Comparison of ENCODE assay signal across 9 cellular contexts in the genomic region with DNA sequence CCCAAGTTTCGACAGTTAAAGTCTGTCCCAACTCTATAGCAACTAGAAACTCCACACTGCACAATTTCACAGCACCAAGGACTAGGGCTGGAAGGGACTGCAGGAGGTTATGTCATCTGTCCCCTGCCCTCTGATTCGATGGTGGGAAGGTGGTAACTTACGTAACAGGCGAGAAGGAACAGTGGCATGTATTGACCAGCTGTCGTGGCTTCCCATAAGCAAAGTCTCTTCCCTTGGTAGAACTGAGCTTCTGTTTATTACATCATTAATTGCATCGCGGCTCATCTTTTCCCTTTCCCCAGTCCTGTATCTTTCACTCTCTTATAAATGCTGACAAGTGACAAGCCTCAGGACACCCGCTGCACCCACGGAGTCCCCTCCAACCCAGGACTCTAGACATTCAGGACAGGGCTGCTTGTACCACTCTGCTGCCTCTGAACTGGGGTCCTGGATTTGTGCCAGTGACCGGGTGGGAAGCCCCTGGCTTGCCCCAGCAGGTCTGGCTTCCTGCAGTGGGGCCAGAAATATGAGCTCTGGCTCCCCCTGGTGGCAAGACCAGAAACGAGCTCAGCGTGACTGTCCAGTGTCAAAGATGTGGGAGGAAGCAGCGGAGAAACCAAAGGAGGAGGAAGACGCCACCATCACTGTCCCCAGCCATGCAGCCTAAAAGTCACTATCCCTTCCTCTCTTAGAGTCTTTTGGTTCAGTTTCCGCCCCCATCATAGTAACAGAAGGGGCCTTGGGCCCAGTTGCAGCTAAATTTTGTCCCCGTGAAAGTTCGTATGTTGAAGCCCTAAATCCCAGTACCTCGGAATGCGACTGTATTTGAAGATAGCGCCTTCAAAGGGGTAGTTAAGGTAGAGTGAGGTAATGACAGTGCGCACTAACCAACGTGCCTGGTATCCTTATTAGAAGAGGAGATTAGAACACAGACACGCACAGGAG.
DNase-seq lines count a peak whose midpoint lies in the region; ATAC-seq, FAIRE-seq and TF ChIP-seq lines count a peak whose summit lies in the region.
"Had no signal": no experiment of that assay in that cellular context is flagged by ENCODE, and none has a peak within 500 bp of the region (broad histone marks: within the 10 kb centered on the region; RNA-seq: fewer than 3 reads in every experiment).

No MANE protein-coding gene starts in this region.

- peak overlapping the region; percentile 28; the same call in 1 of the 2 replicates for H3K9ac ChIP-seq in GM12878 (ENCODE audit: control insufficient read depth, insufficient read depth, low read length)
- H3K9ac ChIP-seq: BLaER1 had no signal

- peak overlapping the region; percentile 45 for H3K4me2 ChIP-seq in GM12878 (ENCODE audit: control insufficient read depth, insufficient read depth)
- H3K4me2 ChIP-seq: BLaER1 had no signal

- TF ChIP-seq EP300 in GM12878 (IDR thresholded peaks at IDR 0.05; ENCODE audit: borderline replicate concordance in 1 of 2, control insufficient read depth in 1 of 2, low read depth in 2 of 2, low read length in 2 of 2) = no peak

- peaks cover 19% of the 10 kb centered on the region for H3K4me1 ChIP-seq in GM12878 (ENCODE audit: control insufficient read depth, insufficient read depth, low read length)
- H3K4me1 ChIP-seq: BLaER1 had no signal

- BruUV-seq in GM12878 (replicated peaks; lab: Mats Ljungman, UMichigan) = no TSS peak

- DNase-seq in DMS53 (lab: John Stamatoyannopoulos, UW) = peak; percentile 8
- no peak for DNase-seq in DMS53 treated with DMSO at 0.1 percent for 48 hours (lab: John Stamatoyannopoulos, UW; ENCODE audit: unreplicated experiment)
- DNase-seq in HuH-7 (ENCODE audit: low spot score) = peak; percentile 52
- peak; percentile 40 for DNase-seq in T-helper 9 cell
- no peak for DNase-seq in GM12878 (ENCODE audit: low read depth, low spot score)
- DNase-seq in stimulated activated CD4-positive, alpha-beta T cell treated with anti-CD3 and anti-CD28 coated beads, Interleukin-2, amount 100 ng/mL, for 48 hours = peak; percentile 66 to 71
- DNase-seq in mesenteric fat pad (ENCODE audit: low spot score) = no peak

- no peaks in the 10 kb centered on the region for H3K9me3 ChIP-seq in GM12878 (replicated peaks; ENCODE audit: control insufficient read depth, insufficient read depth, low read length)
- H3K9me3 ChIP-seq: BLaER1 had no signal

- TF ChIP-seq POLR2A in GM12878 (IDR thresholded peaks at IDR 0.05; ENCODE audit: low read depth, low read length) = no peak

- peak; percentile 87 for ATAC-seq in GM12878

- no peaks in the 10 kb centered on the region for H3K27me3 ChIP-seq in GM12878 (replicated peaks in 1 of 2; ENCODE audit: control insufficient read depth in 2 of 2, insufficient read depth in 2 of 2, low read length in 1 of 2)
- H3K27me3 ChIP-seq: BLaER1 had no signal

- intact Hi-C loops in GM12878 (cut with micrococcal nuclease; ENCODE audit: unreplicated experiment) = loop anchor here (1.0 to 10.0 kb wide), 4 partner anchors 80 to 1036 kb away; no protein-coding TSS in a partner anchor

- no peaks in the 10 kb centered on the region for H4K20me1 ChIP-seq in GM12878 (ENCODE audit: control insufficient read depth, insufficient read depth)
- H4K20me1 ChIP-seq: BLaER1 had no signal

- H3K27ac ChIP-seq in GM12878 (ENCODE audit: control insufficient read depth, insufficient read depth) = peak overlapping the region; percentile 56
- H3K27ac ChIP-seq: BLaER1 had no signal

- 37% methylated on average over 23 of the region's 23 CpGs for WGBS in GM12878 (ENCODE audit: insufficient coverage, insufficient replicate concordance, low lambda C conversion rate, missing lambda C conversion rate)

- SMC1A ChIA-PET in GM12878 (lab: Charles Lee; ENCODE audit: uncharacterized antibody, unreplicated experiment) = interaction anchor here (0.8 to 2.5 kb wide), 31 partner anchors 9 to 1227 kb away, joined by 3 to 16 read pairs (median 4); no protein-coding TSS in a partner anchor

- in situ Hi-C loops in GM12878 (cut with MboI) = loop anchor here (5.0 to 10.0 kb wide), 4 partner anchors 198 to 1573 kb away; no protein-coding TSS in a partner anchor

- TF ChIP-seq RAD21 in GM12878 (IDR thresholded peaks at IDR 0.05; ENCODE audit: insufficient read depth, low read depth, low read length) = peak; percentile 88

- RAD21 ChIA-PET in GM12878 (lab: Charles Lee; ENCODE audit: unreplicated experiment) = interaction anchor here (0.6 to 3.0 kb wide), 37 partner anchors 9 to 1849 kb away, joined by 3 to 32 read pairs (median 5); partner anchors contain the start of genes HMGXB4 and TOM1

- H2AFZ ChIP-seq in GM12878 (ENCODE audit: control insufficient read depth, low read depth, low read length) = peak overlapping the region; percentile 50

- H3K79me2 ChIP-seq in GM12878 (ENCODE audit: control insufficient read depth, insufficient read depth, low read length) = no peaks in the 10 kb centered on the region

- TF ChIP-seq CTCF in GM12878 (IDR thresholded peaks at IDR 0.05 in 2 of 3, conservative IDR thresholded peaks at IDR 0.05 in 1 of 3; ENCODE audit: control insufficient read depth in 2 of 3, extremely low read depth in 1 of 3, insufficient read depth in 1 of 3, low read depth in 3 of 3, low read length in 3 of 3) = peak; percentile 79 to 87 (median 82)

- peak; percentile 49 for FAIRE-seq in GM12878 (lab: Jason Lieb, UNC)
- peak; percentile 5 for FAIRE-seq in islet of Langerhans (lab: Jason Lieb, UNC)

- CTCF ChIA-PET in GM12878 (lab: Yijun Ruan, JAX) = interaction anchor here (0.5 to 10.2 kb wide), 58 partner anchors 9 to 1849 kb away, joined by 3 to 132 read pairs (median 4); no protein-coding TSS in a partner anchor

- POLR2A ChIA-PET in GM12878 (lab: Charles Lee) = interaction anchor here (0.9 to 1.0 kb wide), 2 partner anchors 22 to 23 kb away, joined by 3 read pairs; no protein-coding TSS in a partner anchor

- no peaks in the 10 kb centered on the region for H3K36me3 ChIP-seq in GM12878 (ENCODE audit: control insufficient read depth in 2 of 2, insufficient read depth in 2 of 2, low read length in 1 of 2)
- H3K36me3 ChIP-seq: BLaER1 had no signal

- no peak overlapping the region for H3K4me3 ChIP-seq in GM12878
- H3K4me3 ChIP-seq: BLaER1 had no signal

TF ChIP-seq in GM12878, 131 proteins besides CTCF, POLR2A, EP300 and RAD21 (continues in another document):
- TF ChIP-seq, protein P1, sequence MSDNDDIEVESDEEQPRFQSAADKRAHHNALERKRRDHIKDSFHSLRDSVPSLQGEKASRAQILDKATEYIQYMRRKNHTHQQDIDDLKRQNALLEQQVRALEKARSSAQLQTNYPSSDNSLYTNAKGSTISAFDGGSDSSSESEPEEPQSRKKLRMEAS (IDR thresholded peaks at IDR 0.05; ENCODE audit: low read depth, low read length) = no peak
- 0 out of 2 replicates have a peak, but pooled peaks have one; percentile 53 for TF ChIP-seq GATAD2B (conservative IDR thresholded peaks at IDR 0.05; ENCODE audit: low read depth)
- no peak for TF ChIP-seq MEF2B (IDR thresholded peaks at IDR 0.05; ENCODE audit: partially characterized antibody, poor library complexity, severe bottlenecking)
- no peak for TF ChIP-seq NFXL1 (IDR thresholded peaks at IDR 0.05; ENCODE audit: borderline replicate concordance)
- peak; percentile 63; the same call in 1 of the 2 replicates for TF ChIP-seq IKZF1 (conservative IDR thresholded peaks at IDR 0.05)
- no peak for TF ChIP-seq E2F4 (IDR thresholded peaks at IDR 0.05; ENCODE audit: low read depth, low read length)
- 0 out of 2 replicates have a peak, but pooled peaks have one; percentile 16 for TF ChIP-seq RAD51 (IDR thresholded peaks at IDR 0.05)
- TF ChIP-seq MYB (IDR thresholded peaks at IDR 0.05; ENCODE audit: borderline replicate concordance, low read depth, low read length) = no peak
- no peak for TF ChIP-seq BMI1 (IDR thresholded peaks at IDR 0.05; ENCODE audit: borderline replicate concordance)
- peak; percentile 70; the same call in 1 of the 2 replicates for TF ChIP-seq ATF7 (IDR thresholded peaks at IDR 0.05; ENCODE audit: low read depth)
- no peak for TF ChIP-seq TCF7 (IDR thresholded peaks at IDR 0.05; ENCODE audit: borderline replicate concordance)
- TF ChIP-seq POU2F2 (IDR thresholded peaks at IDR 0.05; ENCODE audit: borderline replicate concordance, low read depth, low read length) = 0 out of 3 replicates have a peak, but pooled peaks have one; percentile 11
- no peak for TF ChIP-seq KLF5 (IDR thresholded peaks at IDR 0.05; ENCODE audit: partially characterized antibody)
- TF ChIP-seq RELB (IDR thresholded peaks at IDR 0.05; ENCODE audit: low read depth) = peak; percentile 80
- TF ChIP-seq CBX3 (IDR thresholded peaks at IDR 0.05; ENCODE audit: borderline replicate concordance, low read depth) = no peak
- no peak for TF ChIP-seq RBBP5 (conservative IDR thresholded peaks at IDR 0.05)
- peak; percentile 71 for TF ChIP-seq SMAD1 (IDR thresholded peaks at IDR 0.05; ENCODE audit: low read depth, partially characterized antibody)
- TF ChIP-seq BHLHE40 (IDR thresholded peaks at IDR 0.05; ENCODE audit: borderline replicate concordance in 1 of 2, low read depth in 2 of 2, low read length in 1 of 2) = peak in 1 of 2 experiments; percentile 22; a peak in 1 of 4 replicates
- TF ChIP-seq IKZF2 (IDR thresholded peaks at IDR 0.05) = peak in 1 of 2 experiments; percentile 51; a peak in 2 of 4 replicates
- no peak for TF ChIP-seq EGR1 (IDR thresholded peaks at IDR 0.05; ENCODE audit: borderline replicate concordance in 1 of 2, low read depth in 2 of 2, low read length in 2 of 2)

Comparison
In these comparisons a context has a peak if more than half of its experiments do, and no peak if none do; other contexts are left out.
1. DNase-seq: peak in DMS53 (single experiment), HuH-7 (single experiment), T-helper 9 cell (single experiment) and stimulated activated CD4-positive, alpha-beta T cell treated with anti-CD3 and anti-CD28 coated beads, Interleukin-2, amount 100 ng/mL, for 48 hours (2 of 2); none in DMS53 treated with DMSO at 0.1 percent for 48 hours (single experiment), GM12878 (single experiment) and mesenteric fat pad (single experiment).